Comparison of ENCODE assay signal across 8 cellular contexts in genomic region chr19:49528211-49528771, GRCh38. TPM values are rescaled to one million over a fixed set of nuclear protein-coding genes. Genes with fewer than 3 reads are reported as not detected.
DNase-seq lines count a peak whose midpoint lies in the region; ATAC-seq and TF ChIP-seq lines count a peak whose summit lies in the region.

No MANE protein-coding gene starts in this region.

- ATAC-seq in activated CD8-positive, alpha-beta memory T cell treated with anti-CD3 and anti-CD28 coated beads, Interleukin-2, amount 10 ng/mL, durations not matched to agents 7 days and 5 days, result no peak

- CTCF ChIA-PET in activated CD8-positive, alpha-beta memory T cell treated with anti-CD3 and anti-CD28 coated beads, Interleukin-2, amount 10 ng/mL, durations not matched to agents 7 days and 5 days (lab: Charles Lee), result interaction anchor here (0.8 to 2.4 kb wide), 8 partner anchors 13 to 149 kb away, joined by 3 to 17 read pairs (median 6); partner anchors contain the start of genes PRMT1 and RPS11
- CTCF ChIA-PET in RWPE1 (lab: Yijun Ruan, JAX), result no interaction called here

- H3K27ac ChIP-seq in tibial nerve, result peak overlapping the region in 2 of 4 donors; percentile 71 to 82
- H3K27ac ChIP-seq in RWPE1, result no peak overlapping the region

- no peak for TF ChIP-seq POLR2A in lower leg skin (IDR thresholded peaks at IDR 0.05)
- no peak for TF ChIP-seq POLR2A in tibial nerve (IDR thresholded peaks at IDR 0.05)

- peaks cover 0 to 38% (median 0%) of the 10 kb centered on the region in 3 donors for H3K36me3 ChIP-seq in tibial nerve

- intact Hi-C loops in lower leg skin (cut with DNase I; ENCODE audit: low total_unique reads), result no loop called here

- H3K27ac Mint-ChIP-seq in activated CD8-positive, alpha-beta memory T cell treated with anti-CD3 and anti-CD28 coated beads, Interleukin-2, amount 10 ng/mL, durations not matched to agents 7 days and 5 days, result no peak overlapping the region
- H3K27ac Mint-ChIP-seq in brain, result peak overlapping the region in 1 of 5 experiments; percentile 59

- no peak for TF ChIP-seq EP300 in tibial nerve (IDR thresholded peaks at IDR 0.05)

- H3K4me3 ChIP-seq in lower leg skin (ENCODE audit: low read depth, poor library complexity, severe bottlenecking) (peak overlapping the region; percentile 16), tibial nerve (peak overlapping the region; percentile 31 to 62 (median 37))

- H3K4me1 Mint-ChIP-seq in activated CD8-positive, alpha-beta memory T cell treated with anti-CD3 and anti-CD28 coated beads, Interleukin-2, amount 10 ng/mL, durations not matched to agents 7 days and 5 days, result peaks cover 19% of the 10 kb centered on the region
- H3K4me1 Mint-ChIP-seq in brain, result peaks cover 11% of the 10 kb centered on the region

- no peaks in the 10 kb centered on the region for H3K9me3 ChIP-seq in tibial nerve

- POLR2A ChIA-PET in RWPE1 (lab: Yijun Ruan, JAX; ENCODE audit: low non-redundant PET), result no interaction called here

- 51 to 52% methylated on average over 25 of the region's 25 CpGs for WGBS in lower leg skin, 2 donors
- 36 to 41% methylated on average over 25 of the region's 25 CpGs for WGBS in tibial nerve, 2 donors

- peak overlapping the region; percentile 69 for H3K4me3 Mint-ChIP-seq in activated CD8-positive, alpha-beta memory T cell treated with anti-CD3 and anti-CD28 coated beads, Interleukin-2, amount 10 ng/mL, durations not matched to agents 7 days and 5 days
- H3K4me3 Mint-ChIP-seq in brain, result peak overlapping the region in 4 of 5 experiments; percentile 75 to 85 (median 82)

- peaks cover 3% of the 10 kb centered on the region for H3K27me3 Mint-ChIP-seq in activated CD8-positive, alpha-beta memory T cell treated with anti-CD3 and anti-CD28 coated beads, Interleukin-2, amount 10 ng/mL, durations not matched to agents 7 days and 5 days
- H3K27me3 Mint-ChIP-seq in brain, result no peaks in the 10 kb centered on the region

- DNase-seq in activated CD8-positive, alpha-beta memory T cell treated with anti-CD3 and anti-CD28 coated beads, Interleukin-2, amount 10 ng/mL, durations not matched to agents 7 days and 5 days, result no peak
- DNase-seq in activated CD8-positive, alpha-beta memory T cell treated with anti-CD3 and anti-CD28 coated beads for 24 hours, result no peak
- DNase-seq in lower leg skin (ENCODE audit: low spot score in 2 of 2) (no peak), tibial nerve (ENCODE audit: low spot score in 2 of 2) (no peak), mesenteric fat pad (ENCODE audit: low spot score) (no peak), HPDE6-E6E7 (ENCODE audit: extremely low spot score) (no peak), RWPE1 (ENCODE audit: low spot score) (no peak)

- H3K36me3 Mint-ChIP-seq in activated CD8-positive, alpha-beta memory T cell treated with anti-CD3 and anti-CD28 coated beads, Interleukin-2, amount 10 ng/mL, durations not matched to agents 7 days and 5 days, result no peaks in the 10 kb centered on the region
- peaks cover 24% of the 10 kb centered on the region for H3K36me3 Mint-ChIP-seq in brain

- H3K4me1 ChIP-seq in tibial nerve, result peaks cover 0 to 27% (median 6%) of the 10 kb centered on the region in 4 donors

- H3K27me3 ChIP-seq in tibial nerve, result no peaks in the 10 kb centered on the region

- H3K9me3 Mint-ChIP-seq in activated CD8-positive, alpha-beta memory T cell treated with anti-CD3 and anti-CD28 coated beads, Interleukin-2, amount 10 ng/mL, durations not matched to agents 7 days and 5 days (ENCODE audit: low read depth), result no peaks in the 10 kb centered on the region
- peaks cover 0 to 6% (median 4%) of the 10 kb centered on the region in 5 experiments for H3K9me3 Mint-ChIP-seq in brain

- TF ChIP-seq CTCF in brain (conservative IDR thresholded peaks at IDR 0.05) (no peak), lower leg skin (IDR thresholded peaks at IDR 0.05) (no peak), tibial nerve (IDR thresholded peaks at IDR 0.05) (no peak), RWPE1 (conservative IDR thresholded peaks at IDR 0.05; ENCODE audit: low read depth) (no peak)

RNA-seq across cellular contexts. Expression of gene RCN3, which starts 0.5 kb away (rescaled TPM):
- under 1 TPM; 0.19 to 0.53 TPM for total RNA-seq in activated CD8-positive, alpha-beta memory T cell treated with anti-CD3 and anti-CD28 coated beads, Interleukin-2, amount 10 ng/mL, durations not matched to agents 7 days and 5 days
- 14.2 TPM for polyA plus RNA-seq in brain (ENCODE audit: insufficient read depth, low read depth, low replicate concordance)
- total RNA-seq in lower leg skin (10 to 100 TPM in 2 of 4 donors, 1 to 10 TPM in 2; 8.8 to 15.3 (median 10.9) TPM), tibial nerve (100 to 1,000 TPM in 1 of 4 donors, 10 to 100 TPM in 3; 37.9 to 162 (median 49.9) TPM), mesenteric fat pad (76.2 TPM)

RNA-seq across cellular contexts. Expression of gene FCGRT, which starts 15.8 kb away (rescaled TPM):
- 1 to 10 TPM; 2.1 to 7.9 TPM for total RNA-seq in activated CD8-positive, alpha-beta memory T cell treated with anti-CD3 and anti-CD28 coated beads, Interleukin-2, amount 10 ng/mL, durations not matched to agents 7 days and 5 days
- 80.4 TPM for polyA plus RNA-seq in brain (ENCODE audit: insufficient read depth, low read depth, low replicate concordance)
- total RNA-seq in lower leg skin (100 to 1,000 TPM; 130 to 198 (median 146) TPM), tibial nerve (100 to 1,000 TPM; 231 to 410 (median 298) TPM), mesenteric fat pad (476 TPM)

RNA-seq across cellular contexts. Expression of gene RPS11, which starts 32.1 kb away (rescaled TPM):
- total RNA-seq in activated CD8-positive, alpha-beta memory T cell treated with anti-CD3 and anti-CD28 coated beads, Interleukin-2, amount 10 ng/mL, durations not matched to agents 7 days and 5 days, result 1,000 to 10,000 TPM; 1,876 to 2,018 TPM
- polyA plus RNA-seq in brain (ENCODE audit: insufficient read depth, low read depth, low replicate concordance), result 6,171 TPM
- total RNA-seq in lower leg skin (1,000 to 10,000 TPM; 4,267 to 5,958 (median 4,793) TPM), tibial nerve (1,000 to 10,000 TPM; 3,554 to 5,283 (median 4,154) TPM), mesenteric fat pad (1,458 TPM)

RNA-seq across cellular contexts. Expression of gene RPL13A, which starts 40.9 kb away (rescaled TPM):
- total RNA-seq in activated CD8-positive, alpha-beta memory T cell treated with anti-CD3 and anti-CD28 coated beads, Interleukin-2, amount 10 ng/mL, durations not matched to agents 7 days and 5 days, result 1,000 to 10,000 TPM; 2,143 to 2,523 TPM
- 2,708 TPM for polyA plus RNA-seq in brain (ENCODE audit: insufficient read depth, low read depth, low replicate concordance)
- 1,000 to 10,000 TPM; 3,727 to 4,286 (median 3,958) TPM for total RNA-seq in lower leg skin
- 1,000 to 10,000 TPM; 3,111 to 3,948 (median 3,333) TPM for total RNA-seq in tibial nerve
- 2,027 TPM for total RNA-seq in mesenteric fat pad

RNA-seq across cellular contexts. Expression of gene NOSIP, which starts 52.1 kb away (rescaled TPM):
- 10 to 100 TPM; 77.3 to 96.1 TPM for total RNA-seq in activated CD8-positive, alpha-beta memory T cell treated with anti-CD3 and anti-CD28 coated beads, Interleukin-2, amount 10 ng/mL, durations not matched to agents 7 days and 5 days
- polyA plus RNA-seq in brain (ENCODE audit: insufficient read depth, low read depth, low replicate concordance), result 131 TPM
- total RNA-seq in lower leg skin (10 to 100 TPM; 62.0 to 84.8 (median 66.8) TPM), tibial nerve (10 to 100 TPM; 43.0 to 83.1 (median 71.9) TPM), mesenteric fat pad (46.0 TPM)

Comparison
In these comparisons a context has a peak if more than half of its experiments do, and no peak if none do; other contexts are left out.
1. RNA of gene RCN3, which starts 0.5 kb away (total RNA-seq): 76.2 TPM in mesenteric fat pad (single experiment), 37.9 to 162 TPM in tibial nerve and 8.8 to 15.3 TPM in lower leg skin; 0.19 to 0.53 TPM in activated CD8-positive, alpha-beta memory T cell treated with anti-CD3 and anti-CD28 coated beads, Interleukin-2, amount 10 ng/mL, durations not matched to agents 7 days and 5 days; every median in the first group is over 4 times any median in the second.
2. RNA of gene FCGRT, which starts 15.8 kb away (total RNA-seq): 476 TPM in mesenteric fat pad (single experiment), 231 to 410 TPM in tibial nerve and 130 to 198 TPM in lower leg skin; 2.1 to 7.9 TPM in activated CD8-positive, alpha-beta memory T cell treated with anti-CD3 and anti-CD28 coated beads, Interleukin-2, amount 10 ng/mL, durations not matched to agents 7 days and 5 days; every median in the first group is over 10 times any median in the second.